Comparison of ENCODE assay signal across 17 cellular contexts in genomic region chr4:172680701-172681100, GRCh38.
DNase-seq lines count a peak whose midpoint lies in the region; ATAC-seq, FAIRE-seq and TF ChIP-seq lines count a peak whose summit lies in the region.
"Had no signal": no experiment of that assay in that cellular context is flagged by ENCODE, and none has a peak within 500 bp of the region (broad histone marks: within the 10 kb centered on the region; RNA-seq: fewer than 3 reads in every experiment).

No MANE protein-coding gene starts in this region.

- TF ChIP-seq RAD21 in IMR-90 (IDR thresholded peaks at IDR 0.05; ENCODE audit: low read length) = no peak

- no peaks in the 10 kb centered on the region for H3K27me3 ChIP-seq in IMR-90 (ENCODE audit: control insufficient read depth, insufficient read depth, low read length)
- no peaks in the 10 kb centered on the region for H3K27me3 ChIP-seq in small intestine (ENCODE audit: control insufficient read depth in 2 of 2, insufficient read depth in 2 of 2, low read length in 2 of 2)

- TF ChIP-seq CTCF in IMR-90 (conservative IDR thresholded peaks at IDR 0.05; ENCODE audit: low read depth, low read length) (no peak), nephron progenitor cell (IDR thresholded peaks at IDR 0.05) (no peak)

- H3K9me3 ChIP-seq in IMR-90 (ENCODE audit: control insufficient read depth, insufficient read depth, low read length) = no peaks in the 10 kb centered on the region
- H3K9me3 ChIP-seq in small intestine (ENCODE audit: control insufficient read depth, low read depth) = no peaks in the 10 kb centered on the region
- H3K9me3 ChIP-seq: HAP-1 had no signal

- H3K36me3 ChIP-seq in IMR-90 (ENCODE audit: control insufficient read depth, insufficient read depth, low read length) = no peaks in the 10 kb centered on the region
- no peaks in the 10 kb centered on the region for H3K36me3 ChIP-seq in small intestine (ENCODE audit: control insufficient read depth in 2 of 2, insufficient read depth in 2 of 2, low read length in 2 of 2)
- H3K36me3 ChIP-seq: HAP-1 had no signal

- no peak overlapping the region for H4K8ac ChIP-seq in IMR-90 (ENCODE audit: low read depth in 2 of 2, low read length in 2 of 2)

- H3K18ac ChIP-seq in IMR-90 (ENCODE audit: low read depth, low read length) = no peak overlapping the region

- no peak overlapping the region for H3K56ac ChIP-seq in IMR-90 (ENCODE audit: extremely low read depth, insufficient read depth, low read length)

- H3K4me2 ChIP-seq in IMR-90 (ENCODE audit: low read depth, low read length) = no peak overlapping the region
- H3K4me2 ChIP-seq: PC-9 had no signal

- no peak overlapping the region for H3K23ac ChIP-seq in IMR-90 (ENCODE audit: low read depth, low read length)

- no peak overlapping the region for H3K4me3 Mint-ChIP-seq in nephron progenitor cell
- H3K4me3 Mint-ChIP-seq: CD8-positive, alpha-beta T cell had no signal

- H2AFZ ChIP-seq in IMR-90 (replicated peaks; ENCODE audit: low read length, poor library complexity) = no peak overlapping the region
- H2AFZ ChIP-seq: PC-9 had no signal

- H4K91ac ChIP-seq in IMR-90 (ENCODE audit: insufficient read depth, low read depth, low read length) = no peak overlapping the region

- dilution Hi-C loops in IMR-90 (cut with HindIII; ENCODE audit: low sequenced_read_pairs, unreplicated experiment) = no loop called here

- in situ Hi-C loops in IMR-90 (cut with MboI; ENCODE audit: low sequenced_read_pairs) = no loop called here

- no peak overlapping the region for H2AK9ac ChIP-seq in IMR-90 (replicated peaks; ENCODE audit: low read depth, low read length, poor library complexity)

- TF ChIP-seq POLR2A in IMR-90 (IDR thresholded peaks at IDR 0.05; ENCODE audit: low read depth, low read length) = no peak

- no peak overlapping the region for H2BK120ac ChIP-seq in IMR-90 (ENCODE audit: low read depth, low read length)

- no peak overlapping the region for H2BK20ac ChIP-seq in IMR-90 (ENCODE audit: low read depth, low read length)

- H3K4me1 Mint-ChIP-seq in nephron progenitor cell = no peaks in the 10 kb centered on the region

- no peaks in the 10 kb centered on the region for H3K9me1 ChIP-seq in IMR-90 (ENCODE audit: insufficient read depth, low read length)

- CTCF ChIA-PET in IMR-90 (lab: Yijun Ruan, JAX) = interaction anchor here (1.0 kb wide), 1 partner anchor 19 kb away, joined by 4 read pairs; no protein-coding TSS in a partner anchor

- peak; percentile 12 for DNase-seq in IMR-90
- DNase-seq in amniotic epithelial cell (ENCODE audit: low read depth) = peak; percentile 49
- DNase-seq in fibroblast of peridontal ligament (ENCODE audit: extremely low read depth) = peak; percentile 61
- DNase-seq in small intestine = peak; percentile 8
- DNase-seq in nephron progenitor cell = no peak
- DNase-seq in activated T-cell treated with anti-CD3 and anti-CD28 coated beads for 4 hours = no peak
- DNase-seq in HUDEP-2 (lab: John Stamatoyannopoulos, UW; ENCODE audit: unreplicated experiment in 76 of 76) = no peak
- DNase-seq: Calu3; CD8-positive, alpha-beta T cell; GF-D8; NCI-H1417 treated with DMSO at 0.1 percent for 48 hours; NCI-H1930; NCI-H2171; NCI-H526; PC-9 had no signal

- no peak overlapping the region for H2BK5ac ChIP-seq in IMR-90 (ENCODE audit: low read depth, low read length, poor library complexity, severe bottlenecking)

- BruUV-seq in IMR-90 (replicated peaks; lab: Mats Ljungman, UMichigan) = no TSS peak

- H4K5ac ChIP-seq in IMR-90 (ENCODE audit: low read depth, low read length) = no peak overlapping the region; the same call in 1 of the 2 replicates

- no peak overlapping the region for H3K4ac ChIP-seq in IMR-90 (ENCODE audit: low read depth, low read length)

- ATAC-seq in IMR-90 (ENCODE audit: low read depth) = peak; percentile 44; the same call in 1 of the 2 replicates
- ATAC-seq: CD8-positive, alpha-beta T cell had no signal

- no peaks in the 10 kb centered on the region for H3K79me1 ChIP-seq in IMR-90 (ENCODE audit: low read depth in 1 of 2, low read length in 2 of 2)

- H3K4me3 ChIP-seq in IMR-90 (ENCODE audit: insufficient read depth, low read depth, low read length) (no peak overlapping the region), small intestine (ENCODE audit: low read depth in 1 of 2, low read length in 2 of 2) (no peak overlapping the region)
- H3K4me3 ChIP-seq: HAP-1, PC-9 had no signal

- no peak overlapping the region for H2AK5ac ChIP-seq in IMR-90 (ENCODE audit: low read depth, low read length)

- intact Hi-C loops in IMR-90 (cut with micrococcal nuclease) = no loop called here

- no peaks in the 10 kb centered on the region for H3K27me3 Mint-ChIP-seq in nephron progenitor cell (ENCODE audit: low read depth, poor library complexity)

- H3K27ac ChIP-seq in IMR-90 (ENCODE audit: insufficient read depth, low read length) (no peak overlapping the region), small intestine (ENCODE audit: low read depth in 1 of 2, low read length in 1 of 2) (no peak overlapping the region)
- H3K27ac ChIP-seq: PC-9, RWPE1 had no signal

- POLR2A ChIA-PET in IMR-90 (lab: Charles Lee; ENCODE audit: unreplicated experiment) = no interaction called here

- H4K20me1 ChIP-seq in IMR-90 (ENCODE audit: insufficient read depth, low read length) = no peaks in the 10 kb centered on the region

- no peaks in the 10 kb centered on the region for H3K9me3 Mint-ChIP-seq in nephron progenitor cell
- H3K9me3 Mint-ChIP-seq: CD8-positive, alpha-beta T cell had no signal

- no peak overlapping the region for H3K14ac ChIP-seq in IMR-90 (replicated peaks; ENCODE audit: low read depth, low read length)

- H3K36me3 Mint-ChIP-seq in nephron progenitor cell (ENCODE audit: low read depth) = no peaks in the 10 kb centered on the region
- H3K36me3 Mint-ChIP-seq: CD8-positive, alpha-beta T cell had no signal

- no peak overlapping the region for H3K27ac Mint-ChIP-seq in nephron progenitor cell
- H3K27ac Mint-ChIP-seq: CD8-positive, alpha-beta T cell had no signal

- no peaks in the 10 kb centered on the region for H3K4me1 ChIP-seq in IMR-90 (ENCODE audit: control insufficient read depth, insufficient read depth, low read length)
- H3K4me1 ChIP-seq in small intestine (ENCODE audit: control insufficient read depth in 2 of 2, insufficient read depth in 1 of 2, low read depth in 1 of 2, low read length in 1 of 2) = no peaks in the 10 kb centered on the region
- H3K4me1 ChIP-seq: HAP-1 had no signal

- no peak overlapping the region for H3K9ac ChIP-seq in IMR-90 (ENCODE audit: low read depth, low read length)

- no peak for FAIRE-seq in small intestine (lab: Jason Lieb, UNC)

- H2BK15ac ChIP-seq in IMR-90 (ENCODE audit: low read depth, low read length) = no peak overlapping the region

TF ChIP-seq in IMR-90, 13 proteins besides CTCF, POLR2A, EP300 and RAD21:
- no peak for TF ChIP-seq MXI1 (IDR thresholded peaks at IDR 0.05; ENCODE audit: borderline replicate concordance, low read depth, low read length)
- TF ChIP-seq NFE2L2 (IDR thresholded peaks at IDR 0.05; ENCODE audit: low read depth, low read length) = peak; percentile 27; the same call in 1 of the 2 replicates
- peak; percentile 21; the same call in 1 of the 2 replicates for TF ChIP-seq MAFK (IDR thresholded peaks at IDR 0.05; ENCODE audit: low read depth, low read length)

Comparison
In these comparisons a context has a peak if more than half of its experiments do, and no peak if none do; other contexts are left out.
1. DNase-seq: peak in IMR-90 (single experiment), amniotic epithelial cell (single experiment), fibroblast of peridontal ligament (single experiment) and small intestine (single experiment); none in nephron progenitor cell (single experiment), activated T-cell treated with anti-CD3 and anti-CD28 coated beads for 4 hours (single experiment) and HUDEP-2 (0 of 76).